In the genomic region with DNA sequence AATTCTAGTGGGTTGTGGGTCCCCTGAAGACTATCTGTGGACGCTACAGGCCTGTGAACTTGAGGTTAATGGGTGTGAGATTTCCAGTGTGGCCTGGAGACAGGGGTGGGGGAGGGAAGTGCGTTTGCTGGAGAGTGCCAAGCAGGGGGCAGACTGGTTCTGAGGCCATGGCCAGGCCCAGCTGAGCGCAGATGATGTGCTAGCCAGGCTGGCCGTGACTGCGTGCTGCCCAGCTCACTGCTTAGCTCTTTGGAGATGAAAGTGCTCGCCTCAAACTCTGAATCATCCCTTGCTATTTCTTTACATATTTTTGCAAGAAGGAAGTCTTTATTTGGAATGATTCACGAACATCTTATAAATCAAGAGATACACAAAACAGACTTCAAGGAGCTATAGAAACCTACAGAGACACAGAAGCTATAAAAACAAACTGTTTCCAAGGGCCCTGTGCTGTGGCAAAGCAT, we compare ENCODE assay signal across 10 cellular contexts.
DNase-seq lines count a peak whose midpoint lies in the region; ATAC-seq, FAIRE-seq and TF ChIP-seq lines count a peak whose summit lies in the region.
"Had no signal": no experiment of that assay in that cellular context is flagged by ENCODE, and none has a peak within 500 bp of the region (broad histone marks: within the 10 kb centered on the region; RNA-seq: fewer than 3 reads in every experiment).

No MANE protein-coding gene starts in this region.

- H3K27me3 Mint-ChIP-seq in activated T-helper 1 cell treated with anti-CD3 and anti-CD28 coated beads, Interleukin-12 subunit alpha, Interleukin-12 subunit beta, Interleukin-2, Interleukin-4 antibody, amounts not matched to agents 30 ng/mL and 10 ng/mL and 1 ng/mL, durations not matched to agents 14 hours and 24 hours and 36 hours (ENCODE audit: insufficient read depth), result peaks cover 12% of the 10 kb centered on the region
- H3K27me3 Mint-ChIP-seq: activated naive CD8-positive, alpha-beta T cell had no signal

- no peak overlapping the region for H3K4me2 ChIP-seq in mammary epithelial cell (ENCODE audit: insufficient read depth, low read depth, low read length)

- no peaks in the 10 kb centered on the region for H3K9me3 Mint-ChIP-seq in activated T-helper 1 cell treated with anti-CD3 and anti-CD28 coated beads, Interleukin-12 subunit alpha, Interleukin-12 subunit beta, Interleukin-2, Interleukin-4 antibody, amounts not matched to agents 30 ng/mL and 10 ng/mL and 1 ng/mL, durations not matched to agents 14 hours and 24 hours and 36 hours

- H3K9me3 ChIP-seq in mammary epithelial cell (replicated peaks; ENCODE audit: insufficient read depth, low read length) (no peaks in the 10 kb centered on the region), thyroid gland (no peaks in the 10 kb centered on the region)

- H2AFZ ChIP-seq in mammary epithelial cell (ENCODE audit: low read depth, low read length), result peak overlapping the region; percentile 18

- H3K27ac Mint-ChIP-seq in activated T-helper 1 cell treated with anti-CD3 and anti-CD28 coated beads, Interleukin-12 subunit alpha, Interleukin-12 subunit beta, Interleukin-2, Interleukin-4 antibody, amounts not matched to agents 30 ng/mL and 10 ng/mL and 1 ng/mL, durations not matched to agents 14 hours and 24 hours and 36 hours, result no peak overlapping the region
- H3K27ac Mint-ChIP-seq: activated naive CD8-positive, alpha-beta T cell had no signal

- H3K4me1 ChIP-seq in mammary epithelial cell (ENCODE audit: insufficient read depth, low read length), result peaks cover 11% of the 10 kb centered on the region
- H3K4me1 ChIP-seq in thyroid gland, result peaks cover 5 to 27% of the 10 kb centered on the region in 2 donors

- TF ChIP-seq CTCF in mammary epithelial cell (conservative IDR thresholded peaks at IDR 0.05 in 1 of 2, IDR thresholded peaks at IDR 0.05 in 1 of 2; ENCODE audit: extremely low read depth in 1 of 2, insufficient read depth in 1 of 2, low read depth in 1 of 2, low read length in 2 of 2) (no peak), thyroid gland (IDR thresholded peaks at IDR 0.05) (no peak)

- H3K27ac ChIP-seq in mammary epithelial cell (ENCODE audit: insufficient read depth, low read depth, low read length) (peak overlapping the region; percentile 49), thyroid gland (no peak overlapping the region)

- dilution Hi-C loops in mammary epithelial cell (cut with HindIII; ENCODE audit: low sequenced_read_pairs), result no loop called here

- H3K27me3 ChIP-seq in mammary epithelial cell (ENCODE audit: insufficient read depth, low read length), result no peaks in the 10 kb centered on the region
- H3K27me3 ChIP-seq in thyroid gland, result no peaks in the 10 kb centered on the region

- no peaks in the 10 kb centered on the region for H4K20me1 ChIP-seq in mammary epithelial cell (ENCODE audit: insufficient read depth, low read length)

- H3K4me3 Mint-ChIP-seq in activated T-helper 1 cell treated with anti-CD3 and anti-CD28 coated beads, Interleukin-12 subunit alpha, Interleukin-12 subunit beta, Interleukin-2, Interleukin-4 antibody, amounts not matched to agents 30 ng/mL and 10 ng/mL and 1 ng/mL, durations not matched to agents 14 hours and 24 hours and 36 hours, result no peak overlapping the region
- H3K4me3 Mint-ChIP-seq: activated naive CD8-positive, alpha-beta T cell had no signal

- H3K36me3 ChIP-seq in mammary epithelial cell (ENCODE audit: insufficient read depth, low read length) (no peaks in the 10 kb centered on the region), thyroid gland (no peaks in the 10 kb centered on the region)

- no peaks in the 10 kb centered on the region for H3K79me2 ChIP-seq in mammary epithelial cell (ENCODE audit: insufficient read depth, low read length)

- no peak overlapping the region for H3K4me3 ChIP-seq in mammary epithelial cell (replicated peaks in 1 of 3; ENCODE audit: insufficient read depth in 1 of 3, low read depth in 2 of 3, low read length in 3 of 3)
- H3K4me3 ChIP-seq in thyroid gland (replicated peaks in 1 of 3), result no peak overlapping the region

- BruUV-seq in mammary epithelial cell (replicated peaks; lab: Mats Ljungman, UMichigan), result no TSS peak

- peak; percentile 100 for FAIRE-seq in HTR-8/SVneo (lab: Jason Lieb, UNC)

- H3K36me3 Mint-ChIP-seq in activated T-helper 1 cell treated with anti-CD3 and anti-CD28 coated beads, Interleukin-12 subunit alpha, Interleukin-12 subunit beta, Interleukin-2, Interleukin-4 antibody, amounts not matched to agents 30 ng/mL and 10 ng/mL and 1 ng/mL, durations not matched to agents 14 hours and 24 hours and 36 hours (ENCODE audit: low read depth), result no peaks in the 10 kb centered on the region
- H3K36me3 Mint-ChIP-seq: activated naive CD8-positive, alpha-beta T cell had no signal

- CTCF ChIA-PET in mammary epithelial cell (lab: Charles Lee; ENCODE audit: low non-redundant PET), result no interaction called here

- 43% methylated on average over 6 of the region's 7 CpGs for WGBS in mammary epithelial cell (ENCODE audit: low coverage, missing lambda C conversion rate)
- WGBS in thyroid gland, 2 donors, result 45 to 68% methylated on average over 7 of the region's 7 CpGs

- H3K9ac ChIP-seq in mammary epithelial cell (ENCODE audit: insufficient read depth, low read length), result peak overlapping the region; percentile 12

- DNase-seq in HTR-8/SVneo (ENCODE audit: insufficient read length, low spot score) (peak; percentile 98), mammary epithelial cell (peak; percentile 88), islet precursor cell (peak; percentile 52), thyroid gland (peak; percentile 7 to 49), NCI-H510A treated with DMSO at 0.1 percent for 48 hours (lab: John Stamatoyannopoulos, UW) (no peak)
- DNase-seq in activated T-helper 1 cell treated with anti-CD3 and anti-CD28 coated beads, Interleukin-12 subunit alpha, Interleukin-12 subunit beta, Interleukin-2, Interleukin-4 antibody, amounts not matched to agents 30 ng/mL and 10 ng/mL and 1 ng/mL, durations not matched to agents 14 hours and 24 hours and 36 hours (ENCODE audit: low spot score), result no peak
- DNase-seq: NCI-H2227 treated with DMSO at 0.1 percent for 48 hours; stimulated activated naive CD4-positive, alpha-beta T cell had no signal

- intact Hi-C loops in mammary epithelial cell (cut with micrococcal nuclease) (no loop called here), thyroid gland (cut with DNase I) (no loop called here)
- intact Hi-C loops in activated T-helper 1 cell treated with anti-CD3 and anti-CD28 coated beads, Interleukin-12 subunit alpha, Interleukin-12 subunit beta, Interleukin-2, Interleukin-4 antibody, amounts not matched to agents 30 ng/mL and 10 ng/mL and 1 ng/mL, durations not matched to agents 14 hours and 24 hours and 36 hours (cut with micrococcal nuclease), result no loop called here

- no peak for TF ChIP-seq POLR2A in thyroid gland (IDR thresholded peaks at IDR 0.05)

- in situ Hi-C loops in mammary epithelial cell (cut with MboI; ENCODE audit: low sequenced_read_pairs in 2 of 2), result no loop called here

- H3K4me1 Mint-ChIP-seq in activated T-helper 1 cell treated with anti-CD3 and anti-CD28 coated beads, Interleukin-12 subunit alpha, Interleukin-12 subunit beta, Interleukin-2, Interleukin-4 antibody, amounts not matched to agents 30 ng/mL and 10 ng/mL and 1 ng/mL, durations not matched to agents 14 hours and 24 hours and 36 hours (ENCODE audit: low read depth), result no peaks in the 10 kb centered on the region

- ATAC-seq in GM19351 (IDR thresholded peaks at IDR 0.05; ENCODE audit: unreplicated experiment), result no peak

Comparison
In these comparisons a context has a peak if more than half of its experiments do, and no peak if none do; other contexts are left out.
1. DNase-seq: peak in HTR-8/SVneo (single experiment), mammary epithelial cell (single experiment), islet precursor cell (single experiment) and thyroid gland (2 of 2); none in activated T-helper 1 cell treated with anti-CD3 and anti-CD28 coated beads, Interleukin-12 subunit alpha, Interleukin-12 subunit beta, Interleukin-2, Interleukin-4 antibody, amounts not matched to agents 30 ng/mL and 10 ng/mL and 1 ng/mL, durations not matched to agents 14 hours and 24 hours and 36 hours (single experiment) and NCI-H510A treated with DMSO at 0.1 percent for 48 hours (single experiment).